ENCODE assay signal across 8 cellular contexts in the genomic region with DNA sequence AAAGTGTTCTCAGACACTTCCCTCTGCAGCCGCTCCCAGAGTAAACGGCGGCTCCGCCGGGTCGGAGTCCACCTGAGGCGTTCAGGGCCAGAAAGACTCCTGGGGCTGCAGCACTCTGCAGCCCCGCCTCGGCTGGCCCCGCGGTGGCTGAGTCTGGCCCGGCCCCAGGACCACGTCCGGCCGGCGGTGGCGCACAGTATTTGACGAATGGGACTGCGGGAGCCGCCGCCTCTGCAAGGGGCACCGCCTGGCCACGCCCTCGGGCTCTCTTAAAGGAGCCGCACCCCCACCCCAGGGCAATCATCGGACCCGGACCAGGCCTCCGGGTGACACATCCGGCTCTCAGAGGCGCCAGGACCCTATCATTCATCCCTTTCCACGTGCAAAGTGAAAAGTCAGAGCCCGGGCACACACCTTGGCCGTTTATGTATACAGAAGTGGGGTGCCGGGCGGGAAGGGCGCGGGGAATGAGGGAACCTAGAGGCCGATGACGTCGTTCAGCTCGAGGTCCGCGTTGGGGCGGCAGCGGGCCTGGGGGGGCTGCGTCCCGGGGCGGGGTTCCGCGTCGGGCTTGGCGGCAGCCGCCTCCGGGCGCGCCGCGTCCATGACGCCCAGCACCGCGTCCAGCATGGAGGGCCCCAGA. TPM values are rescaled to one million over a fixed set of nuclear protein-coding genes. Genes with fewer than 3 reads are reported as not detected.
DNase-seq lines count a peak whose midpoint lies in the region; ATAC-seq and TF ChIP-seq lines count a peak whose summit lies in the region.

No MANE protein-coding gene starts in this region.

- H3K4me3 ChIP-seq in BE2C (ENCODE audit: low read depth, low read length) (peak overlapping the region; percentile 64), lung (peak overlapping the region; percentile 40)

- peak overlapping the region; percentile 76 to 83 for H3K27ac ChIP-seq in lung (ENCODE audit: low read depth in 1 of 2, low read length in 1 of 2)

- H3K36me3 ChIP-seq in BE2C: peaks cover 18% of the 10 kb centered on the region
- H3K36me3 ChIP-seq in lung (ENCODE audit: control insufficient read depth in 2 of 2, insufficient read depth in 2 of 2, low read length in 2 of 2): peaks cover 7 to 23% of the 10 kb centered on the region in 2 donors

- peak; percentile 54 for ATAC-seq in GM18909 (IDR thresholded peaks at IDR 0.05; ENCODE audit: poor library complexity, unreplicated experiment)
- peak; percentile 34 for ATAC-seq in HG03108 (IDR thresholded peaks at IDR 0.05; ENCODE audit: unreplicated experiment)
- peak; percentile 58 for ATAC-seq in lung (ENCODE audit: insufficient read depth, low FRiP score)

- no peak for TF ChIP-seq CTCF in BE2C (IDR thresholded peaks at IDR 0.05; ENCODE audit: low read depth, low read length)
- no peak for TF ChIP-seq CTCF in lung (IDR thresholded peaks at IDR 0.05; ENCODE audit: control extremely low read depth, extremely low read depth)

- H3K4me1 ChIP-seq in BE2C (peaks cover 4% of the 10 kb centered on the region; the same call in 1 of the 2 replicates), lung (ENCODE audit: control insufficient read depth in 2 of 2, insufficient read depth in 2 of 2, low read length in 2 of 2) (peaks cover 0 to 17% of the 10 kb centered on the region in 2 donors)

- no peaks in the 10 kb centered on the region for H3K9me3 ChIP-seq in BE2C
- H3K9me3 ChIP-seq in lung (ENCODE audit: control insufficient read depth in 2 of 2, insufficient read depth in 1 of 2, low read length in 1 of 2): no peaks in the 10 kb centered on the region

- peak; percentile 91 for DNase-seq in BE2C
- peak; percentile 92 for DNase-seq in NCI-H69 (lab: John Stamatoyannopoulos, UW)
- DNase-seq in activated CD4-positive, alpha-beta T cell treated with anti-CD3 and anti-CD28 coated beads, Interleukin-2, amount 50 U/mL, for 48 hours: peak; percentile 88 to 90
- DNase-seq in effector CD4-positive, alpha-beta T cell: peak; percentile 49
- DNase-seq in lung (ENCODE audit: low spot score): peak; percentile 89
- DNase-seq in stimulated activated CD4-positive, alpha-beta T cell treated with anti-CD3 and anti-CD28 coated beads, TNF-alpha, amount 100 ng/mL, for 4 hours (ENCODE audit: low read depth in 3 of 3): peak in 2 of 3 experiments; percentile 46 to 63

- H3K27me3 ChIP-seq in BE2C (peaks cover 10% of the 10 kb centered on the region), lung (ENCODE audit: control insufficient read depth, insufficient read depth) (no peaks in the 10 kb centered on the region)

- WGBS in lung, 2 donors: 3 to 8% methylated on average over 39 to 61 of the region's 61 CpGs

RNA-seq across cellular contexts. Expression of a gene that starts 1.2 kb away (rescaled TPM):
- 6.1 TPM for polyA plus RNA-seq in BE2C (2012; ENCODE audit: insufficient read depth, insufficient read length, low read depth)
- 10 to 100 TPM in 1 of 2 donors, 1 to 10 TPM in 1; 1.8 to 13.8 TPM for total RNA-seq in lung
- 10 to 100 TPM in 1 of 2 donors, 1 to 10 TPM in 1; 4.6 to 11.9 TPM for polyA plus RNA-seq in lung

RNA-seq across cellular contexts. Expression of a gene that starts 8.4 kb away (rescaled TPM):
- polyA plus RNA-seq in BE2C (2012; ENCODE audit: insufficient read depth, insufficient read length, low read depth): not detected
- 10 to 100 TPM; 24.9 to 25.7 TPM for total RNA-seq in lung
- polyA plus RNA-seq in lung: 10 to 100 TPM; 15.8 to 17.8 TPM

RNA-seq across cellular contexts. Expression of a gene that starts 15.7 kb away (rescaled TPM):
- 163 TPM for polyA plus RNA-seq in BE2C (2012; ENCODE audit: insufficient read depth, insufficient read length, low read depth)
- total RNA-seq in lung: 100 to 1,000 TPM in 1 of 2 donors, 10 to 100 TPM in 1; 75.1 to 199 TPM
- 100 to 1,000 TPM in 1 of 2 donors, 10 to 100 TPM in 1; 86.4 to 139 TPM for polyA plus RNA-seq in lung

RNA-seq across cellular contexts. Expression of a gene that starts 37.9 kb away (rescaled TPM):
- not detected for polyA plus RNA-seq in BE2C (2012; ENCODE audit: insufficient read depth, insufficient read length, low read depth)
- not detected for total RNA-seq in lung
- 1 to 10 TPM in 1 of 2 donors, not detected in 1; 1.7 TPM for polyA plus RNA-seq in lung

RNA-seq across cellular contexts. Expression of a gene that starts 49.5 kb away (rescaled TPM):
- polyA plus RNA-seq in BE2C (2012; ENCODE audit: insufficient read depth, insufficient read length, low read depth): 1.6 TPM
- total RNA-seq in lung: under 1 TPM; 0.18 to 0.46 TPM
- under 1 TPM in 1 of 2 donors, not detected in 1; 0.05 TPM for polyA plus RNA-seq in lung

Comparison
In these comparisons a context has a peak if more than half of its experiments do, and no peak if none do; other contexts are left out.
1. Peak in every context shown above with its lines: DNase-seq, ATAC-seq, H3K4me3 ChIP-seq and H3K27ac ChIP-seq.